In the genomic region with DNA sequence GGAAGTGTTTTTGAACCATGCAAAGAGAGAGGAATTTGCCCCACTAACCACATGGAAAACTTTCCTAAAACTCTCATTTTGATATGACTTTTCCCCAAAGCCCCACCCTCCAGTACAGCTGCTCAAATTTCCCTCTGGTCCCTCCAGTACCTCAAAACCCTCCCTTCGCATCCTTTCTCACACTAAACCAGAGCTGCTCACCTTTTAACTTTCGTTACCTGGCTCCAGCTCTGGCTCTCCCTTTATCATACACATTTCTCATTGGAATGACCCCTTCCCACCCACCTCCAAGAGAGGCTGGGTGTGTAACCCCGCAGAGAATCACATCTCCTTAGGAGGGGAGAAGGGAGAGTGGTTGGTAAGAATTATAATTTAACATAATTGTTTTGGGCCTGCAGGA, we compare ENCODE assay signal across 28 cellular contexts.
"Had no signal": no experiment of that assay in that cellular context is flagged by ENCODE, and none has a peak within 500 bp of the region (broad histone marks: within the 10 kb centered on the region; RNA-seq: fewer than 3 reads in every experiment).

No MANE protein-coding gene starts in this region.

- DNase-seq: activated CD4-positive, alpha-beta memory T cell treated with anti-CD3 and anti-CD28 coated beads for 36 hours; activated CD4-positive, alpha-beta T cell treated with anti-CD3 and anti-CD28 coated beads for 4 hours; activated CD4-positive, CD25-positive, alpha-beta regulatory T cell; activated gamma-delta T cell; aorta; effector CD8-positive, alpha-beta T cell; erythroblast; foreskin keratinocyte; kidney glomerular epithelial cell; left lung; midbrain; small intestine; stimulated activated CD4-positive, alpha-beta T cell treated with anti-CD3 and anti-CD28 coated beads, Interleukin-2, amount 100 ng/mL, for 24 hours; stimulated activated naive CD8-positive, alpha-beta T cell treated with anti-CD3 and anti-CD28 coated beads, Interleukin-15, amount 100 ng/mL, for 72 hours; T1000; transverse colon; uterus had no signal

- FAIRE-seq: small intestine had no signal

- H3K4me3 ChIP-seq: hepatocyte, left lung, lung, transverse colon, uterus had no signal

- H3K27ac ChIP-seq: foreskin keratinocyte, hepatocyte, left lung, neutrophil, parathyroid adenoma had no signal

- H3K27me3 ChIP-seq: foreskin keratinocyte, hepatocyte, left lung, transverse colon, uterus had no signal

- H2AFZ ChIP-seq: hepatocyte, parathyroid adenoma had no signal

- H3K36me3 ChIP-seq: left lung, neutrophil, transverse colon, uterus had no signal

- H3K4me3 Mint-ChIP-seq: activated CD4-positive, alpha-beta memory T cell treated with anti-CD3 and anti-CD28 coated beads for 36 hours; activated naive CD4-positive, alpha-beta T cell treated with anti-CD3 and anti-CD28 coated beads, Interleukin-2, amount 50 U/mL, for 24 hours; activated T-helper 1 cell treated with anti-CD3 and anti-CD28 coated beads, Interleukin-12 subunit alpha, Interleukin-12 subunit beta, Interleukin-2, Interleukin-4 antibody, amounts not matched to agents 30 ng/mL and 10 ng/mL and 1 ng/mL, durations not matched to agents 14 hours and 24 hours and 36 hours; brain; dendritic cell treated with granulocyte-macrophage colony-stimulating factor and Interleukin-4, amounts not matched to agents 40 ng/mL and 50 ng/mL, for 4 days; natural killer cell treated with Interleukin-12 subunit alpha and Interleukin-12 subunit beta and Interleukin-15 and Interleukin-18, amount 100 ng/mL, for 72 hours; stimulated activated effector memory CD8-positive, alpha-beta T cell treated with anti-CD3 and anti-CD28 coated beads, Interleukin-12 subunit alpha, Interleukin-12 subunit beta, amount 100 ng/mL, for 72 hours; stimulated activated naive CD8-positive, alpha-beta T cell treated with anti-CD3 and anti-CD28 coated beads, Interleukin-15, amount 100 ng/mL, for 72 hours; T-helper 1 cell treated with Interleukin-12 subunit alpha and Interleukin-12 subunit beta and Interleukin-4 antibody, amounts not matched to agents 30 μg/mL and 1 μg/mL, for 36 hours had no signal

- H3K4me2 ChIP-seq: hepatocyte had no signal

- H3K27ac Mint-ChIP-seq: activated CD4-positive, alpha-beta memory T cell treated with anti-CD3 and anti-CD28 coated beads for 36 hours; activated naive CD4-positive, alpha-beta T cell treated with anti-CD3 and anti-CD28 coated beads, Interleukin-2, amount 50 U/mL, for 24 hours; activated T-helper 1 cell treated with anti-CD3 and anti-CD28 coated beads, Interleukin-12 subunit alpha, Interleukin-12 subunit beta, Interleukin-2, Interleukin-4 antibody, amounts not matched to agents 30 ng/mL and 10 ng/mL and 1 ng/mL, durations not matched to agents 14 hours and 24 hours and 36 hours; brain; dendritic cell treated with granulocyte-macrophage colony-stimulating factor and Interleukin-4, amounts not matched to agents 40 ng/mL and 50 ng/mL, for 4 days; natural killer cell treated with Interleukin-12 subunit alpha and Interleukin-12 subunit beta and Interleukin-15 and Interleukin-18, amount 100 ng/mL, for 72 hours; stimulated activated effector memory CD8-positive, alpha-beta T cell treated with anti-CD3 and anti-CD28 coated beads, Interleukin-12 subunit alpha, Interleukin-12 subunit beta, amount 100 ng/mL, for 72 hours; stimulated activated naive CD8-positive, alpha-beta T cell treated with anti-CD3 and anti-CD28 coated beads, Interleukin-15, amount 100 ng/mL, for 72 hours; T-helper 1 cell treated with Interleukin-12 subunit alpha and Interleukin-12 subunit beta and Interleukin-4 antibody, amounts not matched to agents 30 μg/mL and 1 μg/mL, for 36 hours had no signal

- H3K9ac ChIP-seq: parathyroid adenoma had no signal

- H3K36me3 Mint-ChIP-seq: activated CD4-positive, alpha-beta memory T cell treated with anti-CD3 and anti-CD28 coated beads for 36 hours; activated naive CD4-positive, alpha-beta T cell treated with anti-CD3 and anti-CD28 coated beads, Interleukin-2, amount 50 U/mL, for 24 hours; brain; natural killer cell treated with Interleukin-12 subunit alpha and Interleukin-12 subunit beta and Interleukin-15 and Interleukin-18, amount 100 ng/mL, for 72 hours; stimulated activated effector memory CD8-positive, alpha-beta T cell treated with anti-CD3 and anti-CD28 coated beads, Interleukin-12 subunit alpha, Interleukin-12 subunit beta, amount 100 ng/mL, for 72 hours had no signal

- H3K79me2 ChIP-seq: hepatocyte, parathyroid adenoma had no signal

- H3K4me1 ChIP-seq: parathyroid adenoma had no signal

- H3K9me3 ChIP-seq: left lung, neutrophil, transverse colon had no signal

- H3K9me3 Mint-ChIP-seq: activated CD4-positive, alpha-beta memory T cell treated with anti-CD3 and anti-CD28 coated beads for 36 hours; activated naive CD4-positive, alpha-beta T cell treated with anti-CD3 and anti-CD28 coated beads, Interleukin-2, amount 50 U/mL, for 24 hours; activated T-helper 1 cell treated with anti-CD3 and anti-CD28 coated beads, Interleukin-12 subunit alpha, Interleukin-12 subunit beta, Interleukin-2, Interleukin-4 antibody, amounts not matched to agents 30 ng/mL and 10 ng/mL and 1 ng/mL, durations not matched to agents 14 hours and 24 hours and 36 hours; dendritic cell treated with granulocyte-macrophage colony-stimulating factor and Interleukin-4, amounts not matched to agents 40 ng/mL and 50 ng/mL, for 4 days; natural killer cell treated with Interleukin-12 subunit alpha and Interleukin-12 subunit beta and Interleukin-15 and Interleukin-18, amount 100 ng/mL, for 72 hours; stimulated activated effector memory CD8-positive, alpha-beta T cell treated with anti-CD3 and anti-CD28 coated beads, Interleukin-12 subunit alpha, Interleukin-12 subunit beta, amount 100 ng/mL, for 72 hours; stimulated activated naive CD8-positive, alpha-beta T cell treated with anti-CD3 and anti-CD28 coated beads, Interleukin-15, amount 100 ng/mL, for 72 hours; T-helper 1 cell treated with Interleukin-12 subunit alpha and Interleukin-12 subunit beta and Interleukin-4 antibody, amounts not matched to agents 30 μg/mL and 1 μg/mL, for 36 hours had no signal
